Comparison of ENCODE assay signal across 8 cellular contexts in the genomic region with DNA sequence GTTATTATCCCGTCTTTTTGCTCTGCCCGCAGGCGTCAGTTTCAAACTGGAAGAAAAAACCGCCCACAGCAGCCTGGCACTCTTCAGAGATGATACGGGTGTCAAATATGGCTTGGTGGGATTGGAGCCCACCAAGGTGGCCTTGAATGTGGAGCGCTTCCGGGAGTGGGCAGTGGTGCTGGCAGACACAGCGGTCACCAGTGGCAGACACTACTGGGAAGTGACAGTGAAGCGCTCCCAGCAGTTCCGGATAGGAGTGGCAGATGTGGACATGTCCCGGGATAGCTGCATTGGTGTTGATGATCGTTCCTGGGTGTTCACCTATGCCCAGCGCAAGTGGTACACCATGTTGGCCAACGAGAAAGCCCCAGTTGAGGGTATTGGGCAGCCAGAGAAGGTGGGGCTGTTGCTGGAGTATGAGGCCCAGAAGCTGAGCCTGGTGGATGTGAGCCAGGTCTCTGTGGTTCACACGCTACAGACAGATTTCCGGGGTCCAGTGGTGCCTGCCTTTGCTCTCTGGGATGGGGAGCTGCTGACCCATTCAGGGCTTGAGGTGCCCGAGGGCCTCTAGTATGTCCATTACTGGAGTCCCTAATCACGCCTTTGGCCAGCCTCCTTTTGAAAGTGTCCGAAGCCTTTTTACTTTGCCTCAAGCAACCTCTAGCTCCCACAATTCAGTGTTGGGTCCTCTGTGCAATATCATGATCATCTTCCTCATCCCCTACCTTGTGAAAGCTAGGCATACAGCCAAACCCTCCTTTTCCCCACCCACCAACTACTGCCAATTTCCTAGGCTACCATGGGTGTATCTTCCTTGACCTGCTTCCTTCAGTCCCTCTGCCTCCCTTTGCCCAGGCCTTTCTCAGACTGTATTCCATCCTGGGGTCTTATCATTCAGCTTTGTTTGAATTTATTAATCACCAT. TPM values are rescaled to one million over a fixed set of nuclear protein-coding genes. Genes with fewer than 3 reads are reported as not detected.
DNase-seq lines count a peak whose midpoint lies in the region; ATAC-seq and TF ChIP-seq lines count a peak whose summit lies in the region.

No MANE protein-coding gene starts in this region.

- H3K4me1 ChIP-seq in mesendoderm (ENCODE audit: control insufficient read depth, low read depth, low read length) (peaks cover 5% of the 10 kb centered on the region), upper lobe of right lung (peaks cover 12% of the 10 kb centered on the region)

- H3K9me3 Mint-ChIP-seq in chondrocyte (ENCODE audit: low read depth): no peaks in the 10 kb centered on the region

- H3K36me3 Mint-ChIP-seq in chondrocyte (ENCODE audit: low read depth): no peaks in the 10 kb centered on the region

- intact Hi-C loops in upper lobe of right lung (cut with DNase I): loop anchor here (10.0 kb wide), 2 partner anchors 134 to 274 kb away; partner anchors contain the start of genes IL23A and PAN2

- H3K4me3 ChIP-seq in mesendoderm (ENCODE audit: low read length): peak overlapping the region; percentile 88
- H3K4me3 ChIP-seq in upper lobe of right lung: peak overlapping the region; percentile 99

- H3K4ac ChIP-seq in mesendoderm (ENCODE audit: low read depth, low read length): peak overlapping the region; percentile 98

- H3K23ac ChIP-seq in mesendoderm (ENCODE audit: low read length): peak overlapping the region; percentile 50

- ATAC-seq in upper lobe of right lung (peak; percentile 25), GM18517 (IDR thresholded peaks at IDR 0.05; ENCODE audit: unreplicated experiment) (no peak)

- peak overlapping the region; percentile 91 for H3K56ac ChIP-seq in mesendoderm (ENCODE audit: low read length)

- peak overlapping the region; percentile 89 for H2AK5ac ChIP-seq in mesendoderm (ENCODE audit: low read length)

- no peak overlapping the region for H3K27ac ChIP-seq in mesendoderm (ENCODE audit: low read depth, low read length)
- H3K27ac ChIP-seq in upper lobe of right lung: peak overlapping the region; percentile 95

- H3K9ac ChIP-seq in mesendoderm (ENCODE audit: low read length): peak overlapping the region; percentile 97

- H3K4me3 Mint-ChIP-seq in chondrocyte (ENCODE audit: unreplicated experiment): peak overlapping the region; percentile 97

- H3K79me2 ChIP-seq in mesendoderm (ENCODE audit: control insufficient read depth, insufficient read depth, low read length): peaks cover 13% of the 10 kb centered on the region

- no peak overlapping the region for H2BK5ac ChIP-seq in mesendoderm (ENCODE audit: low read length)

- WGBS in mesendoderm (ENCODE audit: extremely low coverage, insufficient coverage, low lambda C conversion rate): no CpG with 5 or more reads among the region's 19 CpGs

- H3K27ac Mint-ChIP-seq in chondrocyte (ENCODE audit: unreplicated experiment): peak overlapping the region; percentile 96

- H4K5ac ChIP-seq in mesendoderm (ENCODE audit: low read length): peak overlapping the region; percentile 94

- H3K79me1 ChIP-seq in mesendoderm (ENCODE audit: low read length): peaks cover 13% of the 10 kb centered on the region

- H3K27me3 ChIP-seq in mesendoderm (ENCODE audit: insufficient read depth, low read length, poor library complexity): no peaks in the 10 kb centered on the region
- H3K27me3 ChIP-seq in upper lobe of right lung: no peaks in the 10 kb centered on the region

- H3K18ac ChIP-seq in mesendoderm (ENCODE audit: low read length): peak overlapping the region; percentile 71

- peak overlapping the region; percentile 94 for H3K4me2 ChIP-seq in mesendoderm (ENCODE audit: low read length)

- H2BK15ac ChIP-seq in mesendoderm (replicated peaks; ENCODE audit: low read depth): no peak overlapping the region

- DNase-seq in DMS53 (lab: John Stamatoyannopoulos, UW) (peak; percentile 64), DMS53 treated with DMSO at 0.1 percent for 48 hours (lab: John Stamatoyannopoulos, UW; ENCODE audit: unreplicated experiment) (no peak), OCI-M1 (lab: John Stamatoyannopoulos, UW) (peak; percentile 63), chondrocyte (ENCODE audit: low spot score) (no peak), mesendoderm (no peak), upper lobe of right lung (no peak), foreskin melanocyte (no peak)

- H4K8ac ChIP-seq in mesendoderm (ENCODE audit: low read depth, low read length): peak overlapping the region; percentile 95

- H3K27me3 Mint-ChIP-seq in chondrocyte (ENCODE audit: low read depth): no peaks in the 10 kb centered on the region

- TF ChIP-seq CTCF in chondrocyte (IDR thresholded peaks at IDR 0.05) (no peak), upper lobe of right lung (IDR thresholded peaks at IDR 0.05) (no peak)

- no peak overlapping the region for H2BK120ac ChIP-seq in mesendoderm (ENCODE audit: low read depth, low read length)

- H3K36me3 ChIP-seq in mesendoderm (ENCODE audit: control insufficient read depth, insufficient read depth, low read length) (no peaks in the 10 kb centered on the region), upper lobe of right lung (peaks cover 8% of the 10 kb centered on the region)

- H3K9me3 ChIP-seq in upper lobe of right lung: no peaks in the 10 kb centered on the region

- peaks cover 19% of the 10 kb centered on the region for H3K4me1 Mint-ChIP-seq in chondrocyte (ENCODE audit: low read depth)

RNA-seq across cellular contexts. Expression of gene SPRYD4, which starts 0.9 kb away (rescaled TPM):
- 1.5 to 2.7 TPM (median 1.6 TPM) in 3 replicates for total RNA-seq in chondrocyte
- 2.9 TPM for polyA plus RNA-seq in mesendoderm (2013, experiment 1 of 2)
- polyA plus RNA-seq in mesendoderm (2013, experiment 2 of 2): 2.8 TPM
- 3.2 TPM for total RNA-seq in upper lobe of right lung

RNA-seq across cellular contexts. Expression of gene MIP, which starts 14.8 kb away (rescaled TPM):
- total RNA-seq in chondrocyte: not detected in 3 replicates
- 0.06 TPM for polyA plus RNA-seq in mesendoderm (2013, experiment 1 of 2)
- 0.06 TPM for polyA plus RNA-seq in mesendoderm (2013, experiment 2 of 2)
- not detected for total RNA-seq in upper lobe of right lung

RNA-seq across cellular contexts. Expression of gene GLS2, which starts 18.7 kb away (rescaled TPM):
- 0.25 to 0.54 TPM in 2 of 3 replicates, not detected in the other for total RNA-seq in chondrocyte
- polyA plus RNA-seq in mesendoderm (2013, experiment 1 of 2): 1.4 TPM
- polyA plus RNA-seq in mesendoderm (2013, experiment 2 of 2): 1.7 TPM
- total RNA-seq in upper lobe of right lung: 5.5 TPM

RNA-seq across cellular contexts. Expression of gene TIMELESS, which starts 20.0 kb away (rescaled TPM):
- total RNA-seq in chondrocyte: 11.7 to 21.0 TPM (median 12.1 TPM) in 3 replicates
- polyA plus RNA-seq in mesendoderm (2013, experiment 1 of 2): 38.5 TPM
- 38.7 TPM for polyA plus RNA-seq in mesendoderm (2013, experiment 2 of 2)
- total RNA-seq in upper lobe of right lung: 9.8 TPM

RNA-seq across cellular contexts. Expression of gene RBMS2, which starts 52.4 kb away (rescaled TPM):
- total RNA-seq in chondrocyte (57.0 to 65.3 TPM (median 57.6 TPM) in 3 replicates), upper lobe of right lung (142 TPM)
- polyA plus RNA-seq in mesendoderm (2013, experiment 1 of 2): 28.7 TPM
- polyA plus RNA-seq in mesendoderm (2013, experiment 2 of 2): 27.1 TPM

Comparison
In these comparisons a context has a peak if more than half of its experiments do, and no peak if none do; other contexts are left out.
1. DNase-seq: peak in DMS53 (single experiment) and OCI-M1 (single experiment); none in DMS53 treated with DMSO at 0.1 percent for 48 hours (single experiment), chondrocyte (single experiment), mesendoderm (single experiment), upper lobe of right lung (single experiment) and foreskin melanocyte (single experiment).